ENCODE assay signal across 19 cellular contexts in the genomic region with DNA sequence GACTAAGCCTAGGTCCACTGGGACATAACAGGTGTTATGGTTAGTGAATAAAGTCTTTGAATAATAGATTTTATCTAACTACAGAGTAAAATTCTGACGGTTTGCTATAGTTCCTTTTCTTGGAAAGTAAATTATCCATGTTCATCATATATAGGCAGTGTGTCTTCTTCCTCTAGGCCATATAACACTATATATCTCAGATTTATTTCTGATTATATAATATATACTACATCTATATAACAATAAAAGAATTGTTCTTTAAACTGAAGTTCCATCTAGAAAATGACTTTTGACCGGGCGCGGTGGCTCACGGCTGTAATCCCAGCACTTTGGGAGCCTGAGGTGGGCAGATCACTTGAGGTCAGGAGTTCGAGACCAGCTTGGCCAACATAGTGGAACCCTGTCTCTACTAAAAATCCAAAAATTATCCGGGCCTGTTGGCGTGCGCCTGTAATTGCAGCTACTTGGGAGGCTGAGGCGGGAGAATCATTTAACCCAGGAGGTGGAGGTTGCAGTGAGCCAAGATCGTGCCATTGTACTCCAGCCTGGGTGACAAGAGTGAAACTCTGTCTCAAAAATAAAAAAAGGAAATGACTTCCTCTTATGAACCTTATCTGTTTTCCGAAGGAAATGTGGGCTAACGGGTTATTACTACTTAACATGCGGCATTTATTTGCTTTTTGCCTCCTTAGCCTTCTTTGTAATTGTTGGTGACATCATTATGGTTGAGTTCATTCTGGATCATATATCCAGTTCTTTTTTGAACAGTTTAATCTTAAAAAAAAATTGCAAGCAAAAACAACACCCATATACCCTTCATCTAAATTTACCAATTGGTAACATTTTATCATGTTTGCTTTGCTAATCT. TPM values are rescaled to one million over a fixed set of nuclear protein-coding genes. Genes with fewer than 3 reads are reported as not detected.
A peak's percentile ranks its signal among the peaks of the same experiment; 100 is the strongest.
DNase-seq lines count a peak whose midpoint lies in the region; ATAC-seq and TF ChIP-seq lines count a peak whose summit lies in the region.
"Had no signal": no experiment of that assay in that cellular context is flagged by ENCODE, and none has a peak within 500 bp of the region (broad histone marks: within the 10 kb centered on the region; RNA-seq: fewer than 3 reads in every experiment).

No MANE protein-coding gene starts in this region.

- H3K36me3 ChIP-seq in uterus, result no peaks in the 10 kb centered on the region

- ATAC-seq in natural killer cell, result no peak
- no peak for ATAC-seq in natural killer cell treated with Interleukin-12 subunit alpha and Interleukin-12 subunit beta and Interleukin-15 and Interleukin-18, amount 100 ng/mL, for 72 hours
- no peak for ATAC-seq in activated naive CD8-positive, alpha-beta T cell treated with anti-CD3 and anti-CD28 coated beads, Interleukin-2, amount 50 U/mL, for 24 hours
- ATAC-seq in HG03108 (IDR thresholded peaks at IDR 0.05; ENCODE audit: unreplicated experiment), result no peak

- no peak for TF ChIP-seq CTCF in natural killer cell (IDR thresholded peaks at IDR 0.05)
- TF ChIP-seq CTCF in type B pancreatic cell (conservative IDR thresholded peaks at IDR 0.05), result no peak
- TF ChIP-seq CTCF in uterus (IDR thresholded peaks at IDR 0.05), result no peak

- no peaks in the 10 kb centered on the region for H3K4me1 ChIP-seq in uterus

- no peaks in the 10 kb centered on the region for H3K27me3 Mint-ChIP-seq in natural killer cell (ENCODE audit: low read depth in 2 of 2)
- no peaks in the 10 kb centered on the region for H3K27me3 Mint-ChIP-seq in natural killer cell treated with Interleukin-12 subunit alpha and Interleukin-12 subunit beta and Interleukin-15 and Interleukin-18, amount 100 ng/mL, for 72 hours
- no peaks in the 10 kb centered on the region for H3K27me3 Mint-ChIP-seq in activated naive CD8-positive, alpha-beta T cell treated with anti-CD3 and anti-CD28 coated beads, Interleukin-2, amount 50 U/mL, for 24 hours
- no peaks in the 10 kb centered on the region for H3K27me3 Mint-ChIP-seq in type B pancreatic cell
- H3K27me3 Mint-ChIP-seq: central memory CD8-positive, alpha-beta T cell; IgD-negative memory B cell had no signal

- H3K27ac Mint-ChIP-seq in natural killer cell, result peak overlapping the region; percentile 19 to 57
- no peak overlapping the region for H3K27ac Mint-ChIP-seq in natural killer cell treated with Interleukin-12 subunit alpha and Interleukin-12 subunit beta and Interleukin-15 and Interleukin-18, amount 100 ng/mL, for 72 hours
- H3K27ac Mint-ChIP-seq in activated naive CD8-positive, alpha-beta T cell treated with anti-CD3 and anti-CD28 coated beads, Interleukin-2, amount 50 U/mL, for 24 hours, result peak overlapping the region; percentile 19
- no peak overlapping the region for H3K27ac Mint-ChIP-seq in type B pancreatic cell
- H3K27ac Mint-ChIP-seq: IgD-negative memory B cell had no signal

- H3K4me3 Mint-ChIP-seq in natural killer cell, result no peak overlapping the region
- no peak overlapping the region for H3K4me3 Mint-ChIP-seq in natural killer cell treated with Interleukin-12 subunit alpha and Interleukin-12 subunit beta and Interleukin-15 and Interleukin-18, amount 100 ng/mL, for 72 hours
- no peak overlapping the region for H3K4me3 Mint-ChIP-seq in activated naive CD8-positive, alpha-beta T cell treated with anti-CD3 and anti-CD28 coated beads, Interleukin-2, amount 50 U/mL, for 24 hours
- H3K4me3 Mint-ChIP-seq in type B pancreatic cell, result no peak overlapping the region
- H3K4me3 Mint-ChIP-seq: central memory CD8-positive, alpha-beta T cell; IgD-negative memory B cell had no signal

- intact Hi-C loops in natural killer cell (cut with micrococcal nuclease) (no loop called here), uterus (cut with DNase I; ENCODE audit: low total_unique reads) (no loop called here)

- DNase-seq in natural killer cell, result no peak
- no peak for DNase-seq in natural killer cell treated with Interleukin-12 subunit alpha and Interleukin-12 subunit beta and Interleukin-15 and Interleukin-18, amount 100 ng/mL, for 72 hours (ENCODE audit: low spot score)
- peak; percentile 82 for DNase-seq in MV-4-11 (lab: John Stamatoyannopoulos, UW)
- DNase-seq in activated naive CD8-positive, alpha-beta T cell treated with anti-CD3 and anti-CD28 coated beads, Interleukin-2, amount 50 U/mL, for 24 hours, result no peak
- DNase-seq in type B pancreatic cell (ENCODE audit: extremely low spot score, unreplicated experiment), result peak; percentile 29
- no peak for DNase-seq in stimulated activated CD8-positive, alpha-beta memory T cell treated with anti-CD3 and anti-CD28 coated beads, Interleukin-4, amount 100 ng/mL, for 48 hours
- DNase-seq in uterus, result no peak
- DNase-seq: amygdala; Calu3; effector CD4-positive, alpha-beta T cell; H7; NCI-H1092; NCI-H2227 treated with DMSO at 0.1 percent for 48 hours; stimulated activated CD4-positive, alpha-beta T cell treated with anti-CD3 and anti-CD28 coated beads, Interleukin-2, amount 100 ng/mL, for 24 hours; SW 1271 had no signal

- H3K36me3 Mint-ChIP-seq in natural killer cell (peaks cover 13% of the 10 kb centered on the region), type B pancreatic cell (peaks cover 13% of the 10 kb centered on the region)
- H3K36me3 Mint-ChIP-seq in natural killer cell treated with Interleukin-12 subunit alpha and Interleukin-12 subunit beta and Interleukin-15 and Interleukin-18, amount 100 ng/mL, for 72 hours, result peaks cover 17% of the 10 kb centered on the region
- peaks cover 71% of the 10 kb centered on the region for H3K36me3 Mint-ChIP-seq in activated naive CD8-positive, alpha-beta T cell treated with anti-CD3 and anti-CD28 coated beads, Interleukin-2, amount 50 U/mL, for 24 hours (ENCODE audit: low read depth)

- H3K27ac ChIP-seq in uterus, result no peak overlapping the region
- H3K27ac ChIP-seq: VCaP had no signal

- H3K9me3 ChIP-seq in uterus, result no peaks in the 10 kb centered on the region

- no peak for TF ChIP-seq POLR2A in uterus (IDR thresholded peaks at IDR 0.05)

- H3K9me3 Mint-ChIP-seq in natural killer cell, result no peaks in the 10 kb centered on the region
- no peaks in the 10 kb centered on the region for H3K9me3 Mint-ChIP-seq in natural killer cell treated with Interleukin-12 subunit alpha and Interleukin-12 subunit beta and Interleukin-15 and Interleukin-18, amount 100 ng/mL, for 72 hours
- H3K9me3 Mint-ChIP-seq in activated naive CD8-positive, alpha-beta T cell treated with anti-CD3 and anti-CD28 coated beads, Interleukin-2, amount 50 U/mL, for 24 hours, result no peaks in the 10 kb centered on the region
- no peaks in the 10 kb centered on the region for H3K9me3 Mint-ChIP-seq in type B pancreatic cell
- H3K9me3 Mint-ChIP-seq: central memory CD8-positive, alpha-beta T cell had no signal

- H3K4me3 ChIP-seq in uterus, result no peak overlapping the region

- H3K4me1 Mint-ChIP-seq in natural killer cell (no peaks in the 10 kb centered on the region), type B pancreatic cell (ENCODE audit: unreplicated experiment) (no peaks in the 10 kb centered on the region)
- H3K4me1 Mint-ChIP-seq in natural killer cell treated with Interleukin-12 subunit alpha and Interleukin-12 subunit beta and Interleukin-15 and Interleukin-18, amount 100 ng/mL, for 72 hours (ENCODE audit: low read depth in 2 of 2), result no peaks in the 10 kb centered on the region
- H3K4me1 Mint-ChIP-seq in activated naive CD8-positive, alpha-beta T cell treated with anti-CD3 and anti-CD28 coated beads, Interleukin-2, amount 50 U/mL, for 24 hours, result no peaks in the 10 kb centered on the region
- H3K4me1 Mint-ChIP-seq: central memory CD8-positive, alpha-beta T cell; IgD-negative memory B cell had no signal

- H3K27me3 ChIP-seq in uterus, result no peaks in the 10 kb centered on the region

RNA-seq across cellular contexts. Expression of a gene that starts 29.2 kb away (rescaled TPM):
- 10 to 100 TPM; 43.3 to 55.2 (median 49.1) TPM for total RNA-seq in natural killer cell
- 10 to 100 TPM; 65.9 to 86.3 TPM for total RNA-seq in natural killer cell treated with Interleukin-12 subunit alpha and Interleukin-12 subunit beta and Interleukin-15 and Interleukin-18, amount 100 ng/mL, for 72 hours
- total RNA-seq in type B pancreatic cell (ENCODE audit: low replicate concordance), result 44.9 and 56.5 TPM in 2 replicates
- 10 to 100 TPM; 31.8 to 68.7 (median 43.4) TPM for total RNA-seq in uterus

Comparison
In these comparisons a context has a peak if more than half of its experiments do, and no peak if none do; other contexts are left out.
1. H3K27ac Mint-ChIP-seq: peak in natural killer cell (2 of 2) and activated naive CD8-positive, alpha-beta T cell treated with anti-CD3 and anti-CD28 coated beads, Interleukin-2, amount 50 U/mL, for 24 hours (single experiment); none in natural killer cell treated with Interleukin-12 subunit alpha and Interleukin-12 subunit beta and Interleukin-15 and Interleukin-18, amount 100 ng/mL, for 72 hours (0 of 2) and type B pancreatic cell (single experiment).
2. DNase-seq: peak in MV-4-11 (single experiment) and type B pancreatic cell (single experiment); none in natural killer cell (single experiment), natural killer cell treated with Interleukin-12 subunit alpha and Interleukin-12 subunit beta and Interleukin-15 and Interleukin-18, amount 100 ng/mL, for 72 hours (single experiment), activated naive CD8-positive, alpha-beta T cell treated with anti-CD3 and anti-CD28 coated beads, Interleukin-2, amount 50 U/mL, for 24 hours (single experiment), stimulated activated CD8-positive, alpha-beta memory T cell treated with anti-CD3 and anti-CD28 coated beads, Interleukin-4, amount 100 ng/mL, for 48 hours (single experiment) and uterus (0 of 2).